ENCODE assay signal across 21 cellular contexts in genomic region chr2:44510246-44510645, GRCh38.
"Had no signal": no experiment of that assay in that cellular context is flagged by ENCODE, and none has a peak within 500 bp of the region (broad histone marks: within the 10 kb centered on the region; RNA-seq: fewer than 3 reads in every experiment).

No MANE protein-coding gene starts in this region.

- H3K27me3 ChIP-seq: left lung, testis, vagina had no signal

- ATAC-seq: left lung; naive thymus-derived CD4-positive, alpha-beta T cell; stimulated activated naive B cell treated with anti-CD40 and anti-IgM and Interleukin-4, amounts not matched to agents 10 μg/mL and 1 μg/mL and 100 μg/mL, for 72 hours had no signal

- H3K9me3 ChIP-seq: left lung, testis, vagina had no signal

- H3K4me3 ChIP-seq: left lung, lung, testis, vagina had no signal

- H3K9me3 Mint-ChIP-seq: activated CD4-positive, alpha-beta memory T cell treated with anti-CD3 and anti-CD28 coated beads for 36 hours; activated naive CD8-positive, alpha-beta T cell treated with anti-CD3 and anti-CD28 coated beads for 36 hours; endodermal cell; neural crest cell had no signal

- H3K27ac Mint-ChIP-seq: activated CD4-positive, alpha-beta memory T cell treated with anti-CD3 and anti-CD28 coated beads for 36 hours; activated naive CD8-positive, alpha-beta T cell treated with anti-CD3 and anti-CD28 coated beads for 36 hours; endodermal cell; naive thymus-derived CD4-positive, alpha-beta T cell; stimulated activated naive B cell treated with anti-CD40 and anti-IgM and Interleukin-4, amounts not matched to agents 10 μg/mL and 1 μg/mL and 100 μg/mL, for 72 hours had no signal

- H3K27ac ChIP-seq: epithelial cell of prostate, left lung, testis, vagina had no signal

- DNase-seq: activated CD4-positive, alpha-beta memory T cell treated with anti-CD3 and anti-CD28 coated beads for 36 hours; activated CD4-positive, alpha-beta T cell treated with anti-CD3 and anti-CD28 coated beads for 48 hours; activated naive CD4-positive, alpha-beta T cell treated with Interleukin-2 at 50 U/mL for 16 hours; activated naive CD8-positive, alpha-beta T cell treated with anti-CD3 and anti-CD28 coated beads for 36 hours; activated T-cell treated with anti-CD3 and anti-CD28 coated beads, Interleukin-2, amount 50 U/mL, for 48 hours; cortex of kidney; endodermal cell; kidney; left lung; naive thymus-derived CD4-positive, alpha-beta T cell; occipital lobe; posterior cingulate gyrus; retina; stimulated activated CD4-positive, alpha-beta T cell treated with anti-CD3 and anti-CD28 coated beads, Interleukin-2, amount 100 ng/mL, for 48 hours; stimulated activated CD8-positive, alpha-beta memory T cell treated with anti-CD3 and anti-CD28 coated beads, Interleukin-4, amount 100 ng/mL, for 48 hours; stimulated activated naive B cell treated with anti-CD40 and anti-IgM and Interleukin-4, amounts not matched to agents 10 μg/mL and 1 μg/mL and 100 μg/mL, for 72 hours; testis had no signal

- H3K27me3 Mint-ChIP-seq: activated CD4-positive, alpha-beta memory T cell treated with anti-CD3 and anti-CD28 coated beads for 36 hours; activated naive CD8-positive, alpha-beta T cell treated with anti-CD3 and anti-CD28 coated beads for 36 hours; naive thymus-derived CD4-positive, alpha-beta T cell; stimulated activated naive B cell treated with anti-CD40 and anti-IgM and Interleukin-4, amounts not matched to agents 10 μg/mL and 1 μg/mL and 100 μg/mL, for 72 hours had no signal

- H3K4me3 Mint-ChIP-seq: activated CD4-positive, alpha-beta memory T cell treated with anti-CD3 and anti-CD28 coated beads for 36 hours; activated naive CD8-positive, alpha-beta T cell treated with anti-CD3 and anti-CD28 coated beads for 36 hours; endodermal cell; naive thymus-derived CD4-positive, alpha-beta T cell; neural crest cell; stimulated activated naive B cell treated with anti-CD40 and anti-IgM and Interleukin-4, amounts not matched to agents 10 μg/mL and 1 μg/mL and 100 μg/mL, for 72 hours had no signal

- H3K4me1 ChIP-seq: left lung, testis, vagina had no signal

- H3K36me3 ChIP-seq: left lung, vagina had no signal
